Comparison of ENCODE assay signal across 8 cellular contexts in the genomic region with DNA sequence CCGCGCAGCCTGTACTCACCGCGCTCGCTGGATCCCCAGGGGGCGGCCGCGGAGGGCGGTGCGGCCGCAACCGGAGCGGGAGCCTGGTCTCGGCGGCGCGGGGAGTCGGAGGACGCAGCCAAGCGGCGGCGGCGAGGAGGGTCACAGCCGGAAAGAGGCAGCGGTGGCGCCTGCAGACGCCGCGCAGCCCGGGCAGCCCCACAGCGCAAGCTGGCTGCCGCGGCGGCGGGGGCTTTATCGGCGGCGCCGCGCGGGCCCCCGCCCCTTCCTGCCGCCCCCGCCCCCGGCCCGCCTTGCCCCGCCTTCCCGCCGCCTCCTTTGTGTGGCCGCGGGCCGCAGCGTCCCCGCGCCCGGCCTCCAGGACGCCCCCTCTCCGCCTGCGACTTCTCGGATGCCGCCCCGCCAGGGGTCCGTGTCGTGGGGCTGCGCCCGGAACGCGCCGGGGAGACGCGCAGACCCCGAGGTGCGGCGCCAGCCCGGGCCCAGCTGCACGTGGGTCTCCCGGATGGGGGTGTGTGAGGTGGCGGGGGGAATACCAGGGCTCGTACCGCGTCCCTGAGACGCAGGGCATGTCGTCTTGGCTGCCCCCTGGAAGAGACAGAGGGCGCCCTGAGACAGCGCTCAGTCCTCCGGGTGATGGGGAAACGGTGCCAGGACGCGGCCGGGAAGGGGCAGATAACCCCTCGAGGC. TPM values are rescaled to one million over a fixed set of nuclear protein-coding genes. Genes with fewer than 3 reads are reported as not detected.
A peak's percentile ranks its signal among the peaks of the same experiment; 100 is the strongest.
DNase-seq lines count a peak whose midpoint lies in the region; ATAC-seq and TF ChIP-seq lines count a peak whose summit lies in the region.

A gene with protein sequence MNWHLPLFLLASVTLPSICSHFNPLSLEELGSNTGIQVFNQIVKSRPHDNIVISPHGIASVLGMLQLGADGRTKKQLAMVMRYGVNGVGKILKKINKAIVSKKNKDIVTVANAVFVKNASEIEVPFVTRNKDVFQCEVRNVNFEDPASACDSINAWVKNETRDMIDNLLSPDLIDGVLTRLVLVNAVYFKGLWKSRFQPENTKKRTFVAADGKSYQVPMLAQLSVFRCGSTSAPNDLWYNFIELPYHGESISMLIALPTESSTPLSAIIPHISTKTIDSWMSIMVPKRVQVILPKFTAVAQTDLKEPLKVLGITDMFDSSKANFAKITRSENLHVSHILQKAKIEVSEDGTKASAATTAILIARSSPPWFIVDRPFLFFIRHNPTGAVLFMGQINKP (minus strand): TSS at position 207 of the 690 bp plus-strand sequence. CDS start 37,386 bp downstream, outside the sequence.

- H3K36me3 Mint-ChIP-seq in activated CD8-positive, alpha-beta memory T cell treated with anti-CD3 and anti-CD28 coated beads, Interleukin-2, amount 10 ng/mL, durations not matched to agents 7 days and 5 days = peaks cover under 1% of the 10 kb centered on the region

- DNase-seq in NCI-H2081 (lab: John Stamatoyannopoulos, UW) (peak; percentile 34 to 51), NCI-H2081 treated with DMSO at 0.1 percent for 48 hours (lab: John Stamatoyannopoulos, UW) (no peak), NCI-H510A treated with DMSO at 0.1 percent for 48 hours (lab: John Stamatoyannopoulos, UW) (peak; percentile 32), epithelial cell of proximal tubule (ENCODE audit: low read depth) (no peak), middle frontal gyrus (ENCODE audit: extremely low spot score, low spot score) (peak; percentile 48)
- peak; percentile 52 for DNase-seq in activated CD8-positive, alpha-beta memory T cell treated with anti-CD3 and anti-CD28 coated beads, Interleukin-2, amount 10 ng/mL, durations not matched to agents 7 days and 5 days
- peak; percentile 15 to 37 for DNase-seq in stimulated activated CD8-positive, alpha-beta memory T cell treated with anti-CD3 and anti-CD28 coated beads, Interleukin-4, amount 100 ng/mL, for 4 hours (ENCODE audit: low read depth in 2 of 2, low spot score in 1 of 2)

- CTCF ChIA-PET in activated CD8-positive, alpha-beta memory T cell treated with anti-CD3 and anti-CD28 coated beads, Interleukin-2, amount 10 ng/mL, durations not matched to agents 7 days and 5 days (lab: Charles Lee) = interaction anchor here (1.0 to 2.3 kb wide), 3 partner anchors 14 to 244 kb away, joined by 4 to 6 read pairs (median 5); no protein-coding TSS in a partner anchor

- ATAC-seq in HG02943 (IDR thresholded peaks at IDR 0.05; ENCODE audit: low read depth, unreplicated experiment) = peak; percentile 48
- ATAC-seq in activated CD8-positive, alpha-beta memory T cell treated with anti-CD3 and anti-CD28 coated beads, Interleukin-2, amount 10 ng/mL, durations not matched to agents 7 days and 5 days = peak; percentile 66

- H3K27ac Mint-ChIP-seq in activated CD8-positive, alpha-beta memory T cell treated with anti-CD3 and anti-CD28 coated beads, Interleukin-2, amount 10 ng/mL, durations not matched to agents 7 days and 5 days = no peak within 1 kb of the TSS

- peak; percentile 54 for TF ChIP-seq CTCF in epithelial cell of proximal tubule (conservative IDR thresholded peaks at IDR 0.05; ENCODE audit: low read depth, low read length)

- no peaks in the 10 kb centered on the region for H3K9me3 Mint-ChIP-seq in activated CD8-positive, alpha-beta memory T cell treated with anti-CD3 and anti-CD28 coated beads, Interleukin-2, amount 10 ng/mL, durations not matched to agents 7 days and 5 days (ENCODE audit: low read depth)

- H3K4me3 Mint-ChIP-seq in activated CD8-positive, alpha-beta memory T cell treated with anti-CD3 and anti-CD28 coated beads, Interleukin-2, amount 10 ng/mL, durations not matched to agents 7 days and 5 days = peak within 1 kb of the TSS; percentile 81

- H3K4me3 ChIP-seq in epithelial cell of proximal tubule (ENCODE audit: low read depth, low read length) = peak within 1 kb of the TSS; percentile 90

- peaks cover 78% of the 10 kb centered on the region for H3K27me3 Mint-ChIP-seq in activated CD8-positive, alpha-beta memory T cell treated with anti-CD3 and anti-CD28 coated beads, Interleukin-2, amount 10 ng/mL, durations not matched to agents 7 days and 5 days

- peaks cover 16% of the 10 kb centered on the region for H3K4me1 Mint-ChIP-seq in activated CD8-positive, alpha-beta memory T cell treated with anti-CD3 and anti-CD28 coated beads, Interleukin-2, amount 10 ng/mL, durations not matched to agents 7 days and 5 days

RNA-seq across cellular contexts. Expression of the gene that starts here (rescaled TPM):
- 1 to 10 TPM; 1.9 to 8.2 TPM for total RNA-seq in activated CD8-positive, alpha-beta memory T cell treated with anti-CD3 and anti-CD28 coated beads, Interleukin-2, amount 10 ng/mL, durations not matched to agents 7 days and 5 days
- total RNA-seq in epithelial cell of proximal tubule = 40.4 and 57.7 TPM in 2 replicates

Comparison
In these comparisons a context has a peak if more than half of its experiments do, and no peak if none do; other contexts are left out.
1. DNase-seq: peak in NCI-H2081 (2 of 2), NCI-H510A treated with DMSO at 0.1 percent for 48 hours (single experiment), activated CD8-positive, alpha-beta memory T cell treated with anti-CD3 and anti-CD28 coated beads, Interleukin-2, amount 10 ng/mL, durations not matched to agents 7 days and 5 days (single experiment), middle frontal gyrus (single experiment) and stimulated activated CD8-positive, alpha-beta memory T cell treated with anti-CD3 and anti-CD28 coated beads, Interleukin-4, amount 100 ng/mL, for 4 hours (2 of 2); none in NCI-H2081 treated with DMSO at 0.1 percent for 48 hours (single experiment) and epithelial cell of proximal tubule (single experiment).